10 cellular contexts compared by ENCODE assay signal in genomic region chr22:47213571-47214230, GRCh38.
DNase-seq lines count a peak whose midpoint lies in the region; ATAC-seq and TF ChIP-seq lines count a peak whose summit lies in the region.
"Had no signal": no experiment of that assay in that cellular context is flagged by ENCODE, and none has a peak within 500 bp of the region (broad histone marks: within the 10 kb centered on the region; RNA-seq: fewer than 3 reads in every experiment).

No MANE protein-coding gene starts in this region.

- ATAC-seq in GM18867 (IDR thresholded peaks at IDR 0.05; ENCODE audit: unreplicated experiment): no peak

- no peak overlapping the region for H3K9ac ChIP-seq in KMS-11

- no peak overlapping the region for H3K4me3 Mint-ChIP-seq in activated CD4-positive, alpha-beta T cell treated with anti-CD3 and anti-CD28 coated beads, Interleukin-2, amount 10 ng/mL, durations not matched to agents 24 days and 14 days
- H3K4me3 Mint-ChIP-seq: mesothelial cell of epicardium had no signal

- no peaks in the 10 kb centered on the region for H3K4me1 Mint-ChIP-seq in activated CD4-positive, alpha-beta T cell treated with anti-CD3 and anti-CD28 coated beads, Interleukin-2, amount 10 ng/mL, durations not matched to agents 24 days and 14 days
- H3K4me1 Mint-ChIP-seq: mesothelial cell of epicardium had no signal

- no peak overlapping the region for H3K27ac ChIP-seq in KMS-11
- H3K27ac ChIP-seq: SJSA1 had no signal

- no peaks in the 10 kb centered on the region for H3K4me1 ChIP-seq in KMS-11 (ENCODE audit: low read depth, poor library complexity, severe bottlenecking)
- H3K4me1 ChIP-seq: SJSA1 had no signal

- DNase-seq in DMS53 treated with DMSO at 0.1 percent for 48 hours (lab: John Stamatoyannopoulos, UW; ENCODE audit: unreplicated experiment): peak; percentile 0
- DNase-seq in activated CD4-positive, alpha-beta T cell treated with anti-CD3 and anti-CD28 coated beads, Interleukin-2, amount 10 ng/mL, durations not matched to agents 24 days and 14 days: peak; percentile 82
- DNase-seq in epithelial cell of proximal tubule (ENCODE audit: low read depth): no peak
- DNase-seq in stimulated activated CD4-positive, alpha-beta T cell treated with anti-CD3 and anti-CD28 coated beads, Interleukin-12 subunit alpha, Interleukin-12 subunit beta, amount 100 ng/mL, for 24 hours (ENCODE audit: low read depth in 2 of 2): peak; percentile 10 to 49
- DNase-seq in putamen (ENCODE audit: low spot score): no peak
- no peak for DNase-seq in NCI-H1417 treated with DMSO at 0.1 percent for 48 hours (lab: John Stamatoyannopoulos, UW)

- H3K27me3 ChIP-seq in KMS-11 (ENCODE audit: insufficient read depth, low read depth): no peaks in the 10 kb centered on the region

- no peaks in the 10 kb centered on the region for H3K36me3 Mint-ChIP-seq in activated CD4-positive, alpha-beta T cell treated with anti-CD3 and anti-CD28 coated beads, Interleukin-2, amount 10 ng/mL, durations not matched to agents 24 days and 14 days (ENCODE audit: low read depth)

- intact Hi-C loops in activated CD4-positive, alpha-beta T cell treated with anti-CD3 and anti-CD28 coated beads, Interleukin-2, amount 10 ng/mL, durations not matched to agents 24 days and 14 days (cut with micrococcal nuclease): no loop called here

- H3K36me3 ChIP-seq in KMS-11 (ENCODE audit: insufficient read depth): no peaks in the 10 kb centered on the region
- H3K36me3 ChIP-seq: SJSA1 had no signal

- no peaks in the 10 kb centered on the region for H3K79me2 ChIP-seq in KMS-11 (ENCODE audit: insufficient read depth, low read depth)

- no peaks in the 10 kb centered on the region for H3K27me3 Mint-ChIP-seq in activated CD4-positive, alpha-beta T cell treated with anti-CD3 and anti-CD28 coated beads, Interleukin-2, amount 10 ng/mL, durations not matched to agents 24 days and 14 days

- no peak overlapping the region for H3K4me3 ChIP-seq in KMS-11 (IDR thresholded peaks at IDR 0.05; ENCODE audit: insufficient read depth, low read depth, low read length)
- H3K4me3 ChIP-seq in epithelial cell of proximal tubule (ENCODE audit: low read depth, low read length): no peak overlapping the region
- H3K4me3 ChIP-seq: SJSA1 had no signal

- peaks cover 5% of the 10 kb centered on the region for H3K9me3 Mint-ChIP-seq in activated CD4-positive, alpha-beta T cell treated with anti-CD3 and anti-CD28 coated beads, Interleukin-2, amount 10 ng/mL, durations not matched to agents 24 days and 14 days

- TF ChIP-seq CTCF in KMS-11 (conservative IDR thresholded peaks at IDR 0.05; ENCODE audit: low read depth, low read length): peak; percentile 58
- TF ChIP-seq CTCF in epithelial cell of proximal tubule (conservative IDR thresholded peaks at IDR 0.05; ENCODE audit: low read depth, low read length): peak; percentile 68

- peak overlapping the region; percentile 17 for H3K27ac Mint-ChIP-seq in activated CD4-positive, alpha-beta T cell treated with anti-CD3 and anti-CD28 coated beads, Interleukin-2, amount 10 ng/mL, durations not matched to agents 24 days and 14 days
- H3K27ac Mint-ChIP-seq: mesothelial cell of epicardium had no signal

- no peak overlapping the region for H2AFZ ChIP-seq in KMS-11 (ENCODE audit: low read depth)

- no peak overlapping the region for H3K4me2 ChIP-seq in KMS-11

- no peaks in the 10 kb centered on the region for H4K20me1 ChIP-seq in KMS-11 (ENCODE audit: insufficient read depth)

Comparison
In these comparisons a context has a peak if more than half of its experiments do, and no peak if none do; other contexts are left out.
1. DNase-seq: peak in DMS53 treated with DMSO at 0.1 percent for 48 hours (single experiment), activated CD4-positive, alpha-beta T cell treated with anti-CD3 and anti-CD28 coated beads, Interleukin-2, amount 10 ng/mL, durations not matched to agents 24 days and 14 days (single experiment) and stimulated activated CD4-positive, alpha-beta T cell treated with anti-CD3 and anti-CD28 coated beads, Interleukin-12 subunit alpha, Interleukin-12 subunit beta, amount 100 ng/mL, for 24 hours (2 of 2); none in epithelial cell of proximal tubule (single experiment), putamen (single experiment) and NCI-H1417 treated with DMSO at 0.1 percent for 48 hours (single experiment).